ENCODE assay signal across 1 cellular context in the genomic region with DNA sequence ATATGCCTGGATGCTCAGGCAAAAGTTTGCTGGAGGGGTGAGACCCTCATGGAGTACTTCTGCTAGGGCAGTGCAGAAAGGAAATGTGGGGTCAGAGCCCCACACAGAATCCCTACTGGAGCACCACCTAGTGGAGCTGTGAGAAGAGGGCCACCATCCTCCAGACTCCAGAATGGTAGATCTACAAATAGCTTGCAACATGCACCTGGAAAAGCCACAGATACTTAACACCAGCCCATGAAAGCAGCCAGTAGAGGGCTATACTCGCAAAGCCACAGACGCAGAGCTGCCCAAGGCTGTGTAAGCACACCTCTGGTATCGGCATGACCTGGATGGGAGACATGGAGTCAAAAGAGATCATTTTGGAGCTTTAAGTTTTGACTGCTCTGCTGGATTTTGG.
A peak's percentile ranks its signal among the peaks of the same experiment; 100 is the strongest.
TF ChIP-seq lines count a peak whose summit lies in the region.

No MANE protein-coding gene starts in this region.

TF ChIP-seq in HepG2, 621 proteins besides CTCF, POLR2A, EP300 and RAD21:
- TF ChIP-seq, protein P1, sequence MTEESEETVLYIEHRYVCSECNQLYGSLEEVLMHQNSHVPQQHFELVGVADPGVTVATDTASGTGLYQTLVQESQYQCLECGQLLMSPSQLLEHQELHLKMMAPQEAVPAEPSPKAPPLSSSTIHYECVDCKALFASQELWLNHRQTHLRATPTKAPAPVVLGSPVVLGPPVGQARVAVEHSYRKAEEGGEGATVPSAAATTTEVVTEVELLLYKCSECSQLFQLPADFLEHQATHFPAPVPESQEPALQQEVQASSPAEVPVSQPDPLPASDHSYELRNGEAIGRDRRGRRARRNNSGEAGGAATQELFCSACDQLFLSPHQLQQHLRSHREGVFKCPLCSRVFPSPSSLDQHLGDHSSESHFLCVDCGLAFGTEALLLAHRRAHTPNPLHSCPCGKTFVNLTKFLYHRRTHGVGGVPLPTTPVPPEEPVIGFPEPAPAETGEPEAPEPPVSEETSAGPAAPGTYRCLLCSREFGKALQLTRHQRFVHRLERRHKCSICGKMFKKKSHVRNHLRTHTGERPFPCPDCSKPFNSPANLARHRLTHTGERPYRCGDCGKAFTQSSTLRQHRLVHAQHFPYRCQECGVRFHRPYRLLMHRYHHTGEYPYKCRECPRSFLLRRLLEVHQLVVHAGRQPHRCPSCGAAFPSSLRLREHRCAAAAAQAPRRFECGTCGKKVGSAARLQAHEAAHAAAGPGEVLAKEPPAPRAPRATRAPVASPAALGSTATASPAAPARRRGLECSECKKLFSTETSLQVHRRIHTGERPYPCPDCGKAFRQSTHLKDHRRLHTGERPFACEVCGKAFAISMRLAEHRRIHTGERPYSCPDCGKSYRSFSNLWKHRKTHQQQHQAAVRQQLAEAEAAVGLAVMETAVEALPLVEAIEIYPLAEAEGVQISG (CRISPR knock-in tag; IDR thresholded peaks at IDR 0.05), result 0 out of 2 replicates have a peak, but pooled peaks have one; percentile 35
- TF ChIP-seq ZMYM4 (CRISPR knock-in tag; IDR thresholded peaks at IDR 0.05) (0 out of 2 replicates have a peak, but pooled peaks have one; percentile 14), HNF4A (CRISPR knock-in tag; IDR thresholded peaks at IDR 0.05) (0 out of 2 replicates have a peak, but pooled peaks have one; percentile 5), TARDBP (CRISPR knock-in tag; IDR thresholded peaks at IDR 0.05) (no peak), MAZ (IDR thresholded peaks at IDR 0.05; ENCODE audit: borderline replicate concordance, low read depth, low read length) (no peak), MAZ (CRISPR knock-in tag; IDR thresholded peaks at IDR 0.05; ENCODE audit: low read depth) (no peak), CEBPG (CRISPR knock-in tag; IDR thresholded peaks at IDR 0.05) (peak; percentile 58), MIXL1 (CRISPR knock-in tag; IDR thresholded peaks at IDR 0.05) (0 out of 2 replicates have a peak, but pooled peaks have one; percentile 20), ZNF780A (CRISPR knock-in tag; IDR thresholded peaks at IDR 0.05) (peak; percentile 26; the same call in 1 of the 2 replicates), ZNF792 (CRISPR knock-in tag; IDR thresholded peaks at IDR 0.05) (0 out of 2 replicates have a peak, but pooled peaks have one; percentile 29), ZNF607 (CRISPR knock-in tag; IDR thresholded peaks at IDR 0.05; ENCODE audit: borderline replicate concordance) (no peak), TEAD3 (CRISPR knock-in tag; optimal IDR thresholded peaks at IDR 0.05; ENCODE audit: borderline replicate concordance) (peak; percentile 40), ZNF292 (CRISPR knock-in tag; IDR thresholded peaks at IDR 0.05; ENCODE audit: borderline replicate concordance, low read depth) (peak; percentile 24; the same call in 1 of the 2 replicates), ZNF629 (CRISPR knock-in tag; conservative IDR thresholded peaks at IDR 0.05) (peak; percentile 33; the same call in 1 of the 2 replicates), PITX1 (CRISPR knock-in tag; IDR thresholded peaks at IDR 0.05) (0 out of 2 replicates have a peak, but pooled peaks have one; percentile 38), CEBPB (IDR thresholded peaks at IDR 0.05; ENCODE audit: borderline replicate concordance, low read depth, low read length) (peak; percentile 23; the same call in 1 of the 2 replicates), SALL1 (CRISPR knock-in tag; IDR thresholded peaks at IDR 0.05) (0 out of 2 replicates have a peak, but pooled peaks have one; percentile 25), GABPA (IDR thresholded peaks at IDR 0.05; ENCODE audit: low read depth, low read length) (no peak), GABPA (CRISPR knock-in tag; IDR thresholded peaks at IDR 0.05; ENCODE audit: low read depth) (0 out of 2 replicates have a peak, but pooled peaks have one; percentile 11), STAG1 (CRISPR knock-in tag; IDR thresholded peaks at IDR 0.05) (peak; percentile 49), SMC3 (IDR thresholded peaks at IDR 0.05; ENCODE audit: low read length) (peak; percentile 41; the same call in 1 of the 2 replicates)
- TF ChIP-seq, protein P2, sequence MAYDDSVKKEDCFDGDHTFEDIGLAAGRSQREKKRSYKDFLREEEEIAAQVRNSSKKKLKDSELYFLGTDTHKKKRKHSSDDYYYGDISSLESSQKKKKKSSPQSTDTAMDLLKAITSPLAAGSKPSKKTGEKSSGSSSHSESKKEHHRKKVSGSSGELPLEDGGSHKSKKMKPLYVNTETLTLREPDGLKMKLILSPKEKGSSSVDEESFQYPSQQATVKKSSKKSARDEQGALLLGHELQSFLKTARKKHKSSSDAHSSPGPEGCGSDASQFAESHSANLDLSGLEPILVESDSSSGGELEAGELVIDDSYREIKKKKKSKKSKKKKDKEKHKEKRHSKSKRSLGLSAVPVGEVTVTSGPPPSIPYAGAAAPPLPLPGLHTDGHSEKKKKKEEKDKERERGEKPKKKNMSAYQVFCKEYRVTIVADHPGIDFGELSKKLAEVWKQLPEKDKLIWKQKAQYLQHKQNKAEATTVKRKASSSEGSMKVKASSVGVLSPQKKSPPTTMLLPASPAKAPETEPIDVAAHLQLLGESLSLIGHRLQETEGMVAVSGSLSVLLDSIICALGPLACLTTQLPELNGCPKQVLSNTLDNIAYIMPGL (CRISPR knock-in tag; IDR thresholded peaks at IDR 0.05; ENCODE audit: borderline replicate concordance in 1 of 2, low read depth in 1 of 2), result peak in 1 of 2 experiments; percentile 21; a peak in 1 of 4 replicates
- TF ChIP-seq, protein P3, sequence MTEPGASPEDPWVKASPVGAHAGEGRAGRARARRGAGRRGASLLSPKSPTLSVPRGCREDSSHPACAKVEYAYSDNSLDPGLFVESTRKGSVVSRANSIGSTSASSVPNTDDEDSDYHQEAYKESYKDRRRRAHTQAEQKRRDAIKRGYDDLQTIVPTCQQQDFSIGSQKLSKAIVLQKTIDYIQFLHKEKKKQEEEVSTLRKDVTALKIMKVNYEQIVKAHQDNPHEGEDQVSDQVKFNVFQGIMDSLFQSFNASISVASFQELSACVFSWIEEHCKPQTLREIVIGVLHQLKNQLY (CRISPR knock-in tag; IDR thresholded peaks at IDR 0.05), result no peak
